ENCODE assay signal across 34 cellular contexts in the genomic region with DNA sequence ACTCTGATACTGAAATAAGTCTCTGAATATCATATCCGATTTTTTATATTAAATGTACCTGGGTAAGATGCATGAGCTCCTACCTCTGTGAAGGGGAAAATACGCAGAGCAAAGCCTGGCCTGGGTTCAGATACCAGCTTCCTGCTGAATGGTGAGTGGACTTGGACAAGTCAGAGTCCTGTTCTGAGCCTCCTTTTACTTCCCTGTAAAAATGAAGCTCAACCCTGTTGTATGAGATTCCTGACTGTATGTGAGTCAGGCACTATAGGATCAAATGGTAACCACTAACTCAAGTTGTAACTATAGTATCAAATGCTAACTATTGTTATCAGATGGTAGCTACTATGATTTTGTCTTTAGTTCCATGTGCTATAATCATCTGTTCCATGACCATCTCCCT.
"Had no signal": no experiment of that assay in that cellular context is flagged by ENCODE, and none has a peak within 500 bp of the region (broad histone marks: within the 10 kb centered on the region; RNA-seq: fewer than 3 reads in every experiment).

No MANE protein-coding gene starts in this region.

- H3K36me3 ChIP-seq: MG63 had no signal

- H3K4me3 ChIP-seq: MG63 had no signal

- H3K9me3 ChIP-seq: MG63 had no signal

- DNase-seq: Karpas-422, Kasumi-1, MG63, MM.1S, MV-4-11, NCI-H1048, NCI-H1092, NCI-H1092 treated with DMSO at 0.1 percent for 48 hours, NCI-H1105, NCI-H1105 treated with DMSO at 0.1 percent for 48 hours, NCI-H1417, NCI-H1417 treated with DMSO at 0.1 percent for 48 hours, NCI-H1436, NCI-H1436 treated with DMSO at 0.1 percent for 48 hours, NCI-H146, NCI-H1694, NCI-H1694 treated with DMSO at 0.1 percent for 48 hours, NCI-H187, NCI-H187 treated with DMSO at 0.1 percent for 48 hours, NCI-H1930, NCI-H2029, NCI-H2029 treated with DMSO at 0.1 percent for 48 hours, NCI-H2081, NCI-H2081 treated with DMSO at 0.1 percent for 48 hours, NCI-H2107, NCI-H2171, NCI-H2171 treated with DMSO at 0.1 percent for 48 hours, NCI-H2227 treated with DMSO at 0.1 percent for 48 hours, NCI-H226, NCI-H345, NCI-H446, NCI-H446 treated with DMSO at 0.1 percent for 48 hours, NCI-H510A, NCI-H510A treated with DMSO at 0.1 percent for 48 hours had no signal
